Comparison of ENCODE assay signal across 18 cellular contexts in the genomic region with DNA sequence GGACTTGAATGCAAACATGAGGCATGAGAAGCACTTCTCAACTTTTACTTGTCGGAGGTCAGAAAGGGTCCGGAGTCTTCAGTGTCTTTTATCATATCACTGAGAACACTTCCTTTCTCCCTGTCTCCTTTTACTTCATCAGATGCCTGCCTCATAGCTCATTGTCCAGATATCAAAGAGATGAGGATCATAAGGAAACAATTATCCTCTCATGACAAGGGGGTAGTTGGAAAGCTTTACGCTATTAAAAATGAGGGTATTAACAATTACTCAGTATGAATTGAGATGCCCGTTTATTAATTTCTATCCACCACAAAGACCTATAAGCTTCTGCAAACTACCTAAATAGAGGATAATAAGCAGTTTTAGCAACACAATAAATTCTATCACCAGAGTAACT.
DNase-seq lines count a peak whose midpoint lies in the region; ATAC-seq, FAIRE-seq and TF ChIP-seq lines count a peak whose summit lies in the region.
"Had no signal": no experiment of that assay in that cellular context is flagged by ENCODE, and none has a peak within 500 bp of the region (broad histone marks: within the 10 kb centered on the region; RNA-seq: fewer than 3 reads in every experiment).

No MANE protein-coding gene starts in this region.

- DNase-seq in NCI-H748 (lab: John Stamatoyannopoulos, UW; ENCODE audit: unreplicated experiment) = peak; percentile 78
- DNase-seq in NCI-H748 treated with DMSO at 0.1 percent for 48 hours (lab: John Stamatoyannopoulos, UW) = no peak
- no peak for DNase-seq in SK-N-MC (ENCODE audit: low read depth, low spot score)
- DNase-seq in mesenchymal stem cell = no peak
- DNase-seq in naive thymus-derived CD4-positive, alpha-beta T cell = no peak
- no peak for DNase-seq in activated T-cell treated with anti-CD3 and anti-CD28 coated beads, Interleukin-2, amount 50 U/mL, for 24 hours
- no peak for DNase-seq in RCC 7860 (ENCODE audit: low spot score)
- no peak for DNase-seq in GM10248 (ENCODE audit: extremely low spot score)
- DNase-seq: 8988T; CD8-positive, alpha-beta T cell; DMS79 treated with DMSO at 0.1 percent for 48 hours; NCI-H1436; NCI-H2227 treated with DMSO at 0.1 percent for 48 hours; NCI-H524; SIG-M5 had no signal

- no peak for FAIRE-seq in RCC 7860 (lab: Jason Lieb, UNC)
- FAIRE-seq: D721Med, G401.6, GM12878 had no signal

- H2BK15ac ChIP-seq in mesenchymal stem cell (ENCODE audit: low read depth, poor library complexity, severe bottlenecking) = no peak overlapping the region

- H2BK120ac ChIP-seq in mesenchymal stem cell (ENCODE audit: low read depth, low read length) = peak overlapping the region; percentile 34

- H3K4me3 ChIP-seq in SK-N-MC (0 out of 2 replicates have a peak overlapping the region, but pooled peaks have one; percentile 13), mesenchymal stem cell (ENCODE audit: insufficient read depth in 1 of 2, low read depth in 1 of 2, low read length in 2 of 2) (no peak overlapping the region)
- H3K4me3 ChIP-seq in naive thymus-derived CD4-positive, alpha-beta T cell (ENCODE audit: low read length) = no peak overlapping the region
- H3K4me3 ChIP-seq: GM12878 had no signal

- 49% methylated on average over 3 of the region's 4 CpGs for WGBS in mesenchymal stem cell

- H3K18ac ChIP-seq in mesenchymal stem cell (ENCODE audit: low read depth in 1 of 2, low read length in 2 of 2) = peak overlapping the region in 1 of 2 experiments; percentile 43

- peaks cover 0 to 17% (median 0%) of the 10 kb centered on the region in 11 donors for H3K9me3 Mint-ChIP-seq in naive thymus-derived CD4-positive, alpha-beta T cell
- peaks cover 6% of the 10 kb centered on the region for H3K9me3 Mint-ChIP-seq in activated T-cell treated with anti-CD3 and anti-CD28 coated beads, Interleukin-2, amount 50 U/mL, for 24 hours
- H3K9me3 Mint-ChIP-seq: CD8-positive, alpha-beta T cell had no signal

- H3K9me3 ChIP-seq in SK-N-MC (ENCODE audit: low read depth, low read length) (no peaks in the 10 kb centered on the region), mesenchymal stem cell (ENCODE audit: control insufficient read depth, low read length) (no peaks in the 10 kb centered on the region)
- no peaks in the 10 kb centered on the region for H3K9me3 ChIP-seq in naive thymus-derived CD4-positive, alpha-beta T cell (ENCODE audit: control insufficient read depth in 2 of 3, low read length in 3 of 3)

- no peaks in the 10 kb centered on the region for H3K4me1 Mint-ChIP-seq in naive thymus-derived CD4-positive, alpha-beta T cell
- no peaks in the 10 kb centered on the region for H3K4me1 Mint-ChIP-seq in activated T-cell treated with anti-CD3 and anti-CD28 coated beads, Interleukin-2, amount 50 U/mL, for 24 hours (ENCODE audit: low read depth)

- no peak for ATAC-seq in naive thymus-derived CD4-positive, alpha-beta T cell
- ATAC-seq: CD8-positive, alpha-beta T cell; GM12878 had no signal

- H3K27ac ChIP-seq in SK-N-MC = no peak overlapping the region
- H3K27ac ChIP-seq in mesenchymal stem cell (ENCODE audit: low read length, poor library complexity, severe bottlenecking) = no peak overlapping the region
- H3K27ac ChIP-seq in naive thymus-derived CD4-positive, alpha-beta T cell (ENCODE audit: low read depth, low read length) = no peak overlapping the region

- H4K8ac ChIP-seq in mesenchymal stem cell (ENCODE audit: low read length) = no peak overlapping the region

- H2AK5ac ChIP-seq in mesenchymal stem cell (ENCODE audit: low read length, severe bottlenecking) = no peak overlapping the region

- no peak overlapping the region for H3K14ac ChIP-seq in mesenchymal stem cell (ENCODE audit: low read length in 2 of 2)

- CTCF ChIA-PET in naive thymus-derived CD4-positive, alpha-beta T cell (lab: Charles Lee) = no interaction called here
- CTCF ChIA-PET in GM10248 (lab: Yijun Ruan, JAX) = interaction anchor here (1.4 kb wide), 1 partner anchor 12 kb away, joined by 3 read pairs; no protein-coding TSS in a partner anchor

- H4K91ac ChIP-seq in mesenchymal stem cell (ENCODE audit: low read length) = no peak overlapping the region

- TF ChIP-seq CTCF in GM10248 (IDR thresholded peaks at IDR 0.05; ENCODE audit: control extremely low read depth, extremely low read depth, low read depth, missing control alignments) = no peak

- H3K9ac ChIP-seq in SK-N-MC (ENCODE audit: insufficient read length) = no peak overlapping the region
- H3K9ac ChIP-seq in mesenchymal stem cell (ENCODE audit: low read length) = no peak overlapping the region

- H3K23ac ChIP-seq in mesenchymal stem cell (ENCODE audit: low read length in 2 of 2) = no peak overlapping the region

- no peak overlapping the region for H3K27ac Mint-ChIP-seq in naive thymus-derived CD4-positive, alpha-beta T cell
- H3K27ac Mint-ChIP-seq in activated T-cell treated with anti-CD3 and anti-CD28 coated beads, Interleukin-2, amount 50 U/mL, for 24 hours = no peak overlapping the region
- H3K27ac Mint-ChIP-seq: CD8-positive, alpha-beta T cell had no signal

- peaks cover 2% of the 10 kb centered on the region for H3K4me1 ChIP-seq in mesenchymal stem cell (ENCODE audit: control insufficient read depth, insufficient read depth, low read depth, low read length)
- no peaks in the 10 kb centered on the region for H3K4me1 ChIP-seq in naive thymus-derived CD4-positive, alpha-beta T cell (ENCODE audit: control insufficient read depth in 2 of 2, insufficient read depth in 2 of 2, low read length in 2 of 2)

- H2BK12ac ChIP-seq in mesenchymal stem cell (ENCODE audit: low read length in 2 of 2) = no peak overlapping the region

- no peaks in the 10 kb centered on the region for H3K79me1 ChIP-seq in mesenchymal stem cell (replicated peaks; ENCODE audit: low read length, poor library complexity, severe bottlenecking)

- H3K4ac ChIP-seq in mesenchymal stem cell (ENCODE audit: low read depth in 1 of 2, low read length in 2 of 2) = peak overlapping the region in 1 of 2 experiments; percentile 61

- no peaks in the 10 kb centered on the region for H3K27me3 Mint-ChIP-seq in naive thymus-derived CD4-positive, alpha-beta T cell
- H3K27me3 Mint-ChIP-seq in activated T-cell treated with anti-CD3 and anti-CD28 coated beads, Interleukin-2, amount 50 U/mL, for 24 hours = no peaks in the 10 kb centered on the region

- POLR2A ChIA-PET in naive thymus-derived CD4-positive, alpha-beta T cell (lab: Charles Lee) = no interaction called here
- POLR2A ChIA-PET in GM10248 (lab: Yijun Ruan, JAX) = no interaction called here

- H3K36me3 ChIP-seq in SK-N-MC (ENCODE audit: insufficient read depth, low read length) = no peaks in the 10 kb centered on the region
- no peaks in the 10 kb centered on the region for H3K36me3 ChIP-seq in mesenchymal stem cell (ENCODE audit: control insufficient read depth in 1 of 2, insufficient read depth in 2 of 2, low read depth in 1 of 2, low read length in 2 of 2)
- no peaks in the 10 kb centered on the region for H3K36me3 ChIP-seq in naive thymus-derived CD4-positive, alpha-beta T cell (ENCODE audit: control insufficient read depth in 2 of 3, insufficient read depth in 3 of 3, low read length in 3 of 3)

- H3K4me2 ChIP-seq in mesenchymal stem cell (ENCODE audit: low read length, poor library complexity, severe bottlenecking) = no peak overlapping the region

- H2BK5ac ChIP-seq in mesenchymal stem cell (ENCODE audit: low read depth, low read length, poor library complexity, severe bottlenecking) = no peak overlapping the region

- no peaks in the 10 kb centered on the region for H3K36me3 Mint-ChIP-seq in naive thymus-derived CD4-positive, alpha-beta T cell
- H3K36me3 Mint-ChIP-seq in activated T-cell treated with anti-CD3 and anti-CD28 coated beads, Interleukin-2, amount 50 U/mL, for 24 hours (ENCODE audit: low read depth) = no peaks in the 10 kb centered on the region
- H3K36me3 Mint-ChIP-seq: CD8-positive, alpha-beta T cell had no signal

- no peaks in the 10 kb centered on the region for H3K27me3 ChIP-seq in mesenchymal stem cell (ENCODE audit: control insufficient read depth in 1 of 2, insufficient read depth in 1 of 2, low read length in 2 of 2)
- no peaks in the 10 kb centered on the region for H3K27me3 ChIP-seq in naive thymus-derived CD4-positive, alpha-beta T cell (ENCODE audit: control insufficient read depth in 2 of 2, insufficient read depth in 2 of 2, low read length in 2 of 2)

- intact Hi-C loops in naive thymus-derived CD4-positive, alpha-beta T cell (cut with micrococcal nuclease) = no loop called here

- no peak overlapping the region for H2AFZ ChIP-seq in mesenchymal stem cell (ENCODE audit: low read depth, low read length)

- H3K4me3 Mint-ChIP-seq in naive thymus-derived CD4-positive, alpha-beta T cell = no peak overlapping the region
- no peak overlapping the region for H3K4me3 Mint-ChIP-seq in activated T-cell treated with anti-CD3 and anti-CD28 coated beads, Interleukin-2, amount 50 U/mL, for 24 hours
- H3K4me3 Mint-ChIP-seq: CD8-positive, alpha-beta T cell had no signal
